1 cellular context compared by ENCODE assay signal in genomic region chr1:119626841-119627240, GRCh38.
TF ChIP-seq lines count a peak whose summit lies in the region.

No MANE protein-coding gene starts in this region.

TF ChIP-seq in HEK293, 187 proteins besides CTCF, POLR2A, EP300 and RAD21 (continued from another document and continues in another):
- TF ChIP-seq TRIM28 (IDR thresholded peaks at IDR 0.05; ENCODE audit: borderline replicate concordance, low read length) (no peak), RBAK (tag by site-specific recombination; IDR thresholded peaks at IDR 0.05) (no peak), ZNF704 (tag by site-specific recombination; IDR thresholded peaks at IDR 0.05) (no peak), ZNF366 (tag by site-specific recombination; conservative IDR thresholded peaks at IDR 0.05) (peak; percentile 31; the same call in 1 of the 2 replicates), ZNF324 (tag by site-specific recombination; IDR thresholded peaks at IDR 0.05) (no peak), ZNF677 (tag by site-specific recombination; IDR thresholded peaks at IDR 0.05) (no peak), ZNF610 (tag by site-specific recombination; IDR thresholded peaks at IDR 0.05; ENCODE audit: borderline replicate concordance) (no peak), ZNF18 (tag by site-specific recombination; IDR thresholded peaks at IDR 0.05) (no peak), ZNF530 (tag by site-specific recombination; IDR thresholded peaks at IDR 0.05; ENCODE audit: low read depth) (no peak), GLIS1 (tag by site-specific recombination; IDR thresholded peaks at IDR 0.05) (peak; percentile 72), ZNF24 (tag by site-specific recombination; IDR thresholded peaks at IDR 0.05) (peak; percentile 64; the same call in 1 of the 2 replicates), ZNF248 (tag by site-specific recombination; IDR thresholded peaks at IDR 0.05) (no peak), ZNF660 (tag by site-specific recombination; IDR thresholded peaks at IDR 0.05) (peak; percentile 68), GFI1B (tag by site-specific recombination; IDR thresholded peaks at IDR 0.05) (no peak), BCL11B (tag by site-specific recombination; IDR thresholded peaks at IDR 0.05; ENCODE audit: low read depth) (peak; percentile 26; the same call in 1 of the 2 replicates), PRDM4 (tag by site-specific recombination; IDR thresholded peaks at IDR 0.05) (peak; percentile 85), HIC1 (tag by site-specific recombination; IDR thresholded peaks at IDR 0.05) (no peak), ZIC2 (tag by site-specific recombination; IDR thresholded peaks at IDR 0.05) (peak; percentile 48), ZNF292 (tag by site-specific recombination; IDR thresholded peaks at IDR 0.05; ENCODE audit: borderline replicate concordance, low read depth) (no peak), ZNF555 (tag by site-specific recombination; conservative IDR thresholded peaks at IDR 0.05) (no peak), ZNF140 (tag by site-specific recombination; IDR thresholded peaks at IDR 0.05) (no peak), ZNF341 (tag by site-specific recombination; IDR thresholded peaks at IDR 0.05; ENCODE audit: low read depth) (no peak), ZNF37A (tag by site-specific recombination; IDR thresholded peaks at IDR 0.05) (no peak), ZNF266 (tag by site-specific recombination; IDR thresholded peaks at IDR 0.05; ENCODE audit: low read depth) (no peak), FEZF1 (tag by site-specific recombination; IDR thresholded peaks at IDR 0.05) (peak; percentile 96), SP7 (tag by site-specific recombination; IDR thresholded peaks at IDR 0.05) (peak; percentile 62), ZNF398 (tag by site-specific recombination; IDR thresholded peaks at IDR 0.05) (peak; percentile 39; the same call in 1 of the 2 replicates), ZNF629 (tag by site-specific recombination; IDR thresholded peaks at IDR 0.05) (peak; percentile 92), KLF16 (tag by site-specific recombination; IDR thresholded peaks at IDR 0.05) (no peak), ZNF426 (tag by site-specific recombination; IDR thresholded peaks at IDR 0.05) (no peak), ZNF146 (tag by site-specific recombination; IDR thresholded peaks at IDR 0.05) (no peak), ZNF449 (tag by site-specific recombination; IDR thresholded peaks at IDR 0.05) (peak; percentile 50; the same call in 1 of the 2 replicates), ZNF600 (tag by site-specific recombination; IDR thresholded peaks at IDR 0.05) (no peak), ZNF768 (tag by site-specific recombination; IDR thresholded peaks at IDR 0.05) (no peak), ZSCAN16 (tag by site-specific recombination; IDR thresholded peaks at IDR 0.05) (no peak), ZNF639 (tag by site-specific recombination; IDR thresholded peaks at IDR 0.05) (no peak), ZFP41 (tag by site-specific recombination; IDR thresholded peaks at IDR 0.05; ENCODE audit: borderline replicate concordance) (no peak), ZNF558 (tag by site-specific recombination; IDR thresholded peaks at IDR 0.05) (peak; percentile 68), MEIS1 (CRISPR knock-in tag; IDR thresholded peaks at IDR 0.05; ENCODE audit: borderline replicate concordance) (0 out of 2 replicates have a peak, but pooled peaks have one; percentile 31), SCRT1 (tag by site-specific recombination; IDR thresholded peaks at IDR 0.05; ENCODE audit: borderline replicate concordance) (no peak), ZBTB26 (tag by site-specific recombination; optimal IDR thresholded peaks at IDR 0.05) (no peak), KLF7 (tag by site-specific recombination; IDR thresholded peaks at IDR 0.05; ENCODE audit: borderline replicate concordance) (no peak), ZBTB6 (tag by site-specific recombination; IDR thresholded peaks at IDR 0.05) (peak; percentile 20; the same call in 1 of the 2 replicates), ZNF843 (tag by site-specific recombination; IDR thresholded peaks at IDR 0.05) (peak; percentile 78), ZNF174 (tag by site-specific recombination; IDR thresholded peaks at IDR 0.05) (no peak), ZNF211 (tag by site-specific recombination; IDR thresholded peaks at IDR 0.05; ENCODE audit: low read depth) (no peak), ZNF433 (tag by site-specific recombination; IDR thresholded peaks at IDR 0.05; ENCODE audit: low read depth) (no peak), ZNF501 (tag by site-specific recombination; IDR thresholded peaks at IDR 0.05) (no peak), ZNF514 (tag by site-specific recombination; IDR thresholded peaks at IDR 0.05) (no peak), PRDM1 (tag by site-specific recombination; IDR thresholded peaks at IDR 0.05) (no peak), ZBTB21 (tag by site-specific recombination; IDR thresholded peaks at IDR 0.05) (peak; percentile 91), ZNF664 (tag by site-specific recombination; IDR thresholded peaks at IDR 0.05) (no peak), ZNF692 (tag by site-specific recombination; IDR thresholded peaks at IDR 0.05) (peak; percentile 64), ZNF510 (tag by site-specific recombination; IDR thresholded peaks at IDR 0.05; ENCODE audit: insufficient replicate concordance) (no peak)
